1 cellular context compared by ENCODE assay signal in the genomic region with DNA sequence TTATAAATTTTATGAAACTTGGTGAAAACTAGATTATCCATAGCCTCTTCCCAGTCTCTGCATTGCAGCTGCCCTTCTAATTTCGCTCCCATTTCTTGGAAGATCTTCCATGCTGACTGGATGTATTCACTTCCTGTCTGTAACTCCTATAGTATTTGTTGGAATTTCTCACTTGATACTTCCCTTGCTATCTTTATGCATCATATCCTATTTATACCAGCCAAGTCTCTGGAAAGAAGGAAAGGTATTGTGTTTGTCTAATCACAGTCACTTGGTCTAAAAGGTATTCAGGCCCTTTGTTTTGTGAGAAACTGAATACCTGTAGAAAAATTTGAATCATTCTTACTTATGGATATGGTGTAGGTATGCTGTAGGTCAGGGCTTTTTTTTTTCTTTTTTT.
TF ChIP-seq lines count a peak whose summit lies in the region.

No MANE protein-coding gene starts in this region.

TF ChIP-seq in WTC11, 78 proteins besides CTCF, POLR2A, EP300 and RAD21 (continued from another document):
- TF ChIP-seq, protein P1, sequence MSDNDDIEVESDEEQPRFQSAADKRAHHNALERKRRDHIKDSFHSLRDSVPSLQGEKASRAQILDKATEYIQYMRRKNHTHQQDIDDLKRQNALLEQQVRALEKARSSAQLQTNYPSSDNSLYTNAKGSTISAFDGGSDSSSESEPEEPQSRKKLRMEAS (CRISPR knock-in tag; IDR thresholded peaks at IDR 0.05): no peak
- TF ChIP-seq CREB1 (CRISPR knock-in tag; IDR thresholded peaks at IDR 0.05): no peak
- TF ChIP-seq TEAD4 (CRISPR knock-in tag; IDR thresholded peaks at IDR 0.05): no peak
- TF ChIP-seq MYBL2 (CRISPR knock-in tag; IDR thresholded peaks at IDR 0.05): no peak
- TF ChIP-seq, protein P2, sequence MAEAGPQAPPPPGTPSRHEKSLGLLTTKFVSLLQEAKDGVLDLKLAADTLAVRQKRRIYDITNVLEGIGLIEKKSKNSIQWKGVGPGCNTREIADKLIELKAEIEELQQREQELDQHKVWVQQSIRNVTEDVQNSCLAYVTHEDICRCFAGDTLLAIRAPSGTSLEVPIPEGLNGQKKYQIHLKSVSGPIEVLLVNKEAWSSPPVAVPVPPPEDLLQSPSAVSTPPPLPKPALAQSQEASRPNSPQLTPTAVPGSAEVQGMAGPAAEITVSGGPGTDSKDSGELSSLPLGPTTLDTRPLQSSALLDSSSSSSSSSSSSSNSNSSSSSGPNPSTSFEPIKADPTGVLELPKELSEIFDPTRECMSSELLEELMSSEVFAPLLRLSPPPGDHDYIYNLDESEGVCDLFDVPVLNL (CRISPR knock-in tag; IDR thresholded peaks at IDR 0.05; ENCODE audit: borderline replicate concordance, low read depth): no peak
- no peak for TF ChIP-seq SOX15 (CRISPR knock-in tag; IDR thresholded peaks at IDR 0.05)
- no peak for TF ChIP-seq CDX4 (CRISPR knock-in tag; IDR thresholded peaks at IDR 0.05; ENCODE audit: borderline replicate concordance)
- no peak for TF ChIP-seq PRRX2 (CRISPR knock-in tag; IDR thresholded peaks at IDR 0.05)
- no peak for TF ChIP-seq ATF1 (CRISPR knock-in tag; IDR thresholded peaks at IDR 0.05)
- TF ChIP-seq ZNF263 (CRISPR knock-in tag; IDR thresholded peaks at IDR 0.05; ENCODE audit: low read depth): no peak
- TF ChIP-seq FOXK1 (CRISPR knock-in tag; IDR thresholded peaks at IDR 0.05): no peak
- TF ChIP-seq NR1H2 (CRISPR knock-in tag; IDR thresholded peaks at IDR 0.05): no peak
